ENCODE assay signal across 8 cellular contexts in genomic region chr12:25959069-25959961, GRCh38. TPM values are rescaled to one million over a fixed set of nuclear protein-coding genes. Genes with fewer than 3 reads are reported as not detected.
DNase-seq lines count a peak whose midpoint lies in the region; ATAC-seq, FAIRE-seq and TF ChIP-seq lines count a peak whose summit lies in the region.

No MANE protein-coding gene starts in this region.

- no peaks in the 10 kb centered on the region for H3K9me3 ChIP-seq in MG63

- H3K36me3 ChIP-seq in MG63 = peaks cover 3% of the 10 kb centered on the region; the same call in 1 of the 2 replicates

- no peaks in the 10 kb centered on the region for H3K27me3 ChIP-seq in MG63

- peaks cover 51% of the 10 kb centered on the region for H3K27me3 Mint-ChIP-seq in activated naive CD4-positive, alpha-beta T cell treated with anti-CD3 and anti-CD28 coated beads, Interleukin-2, amount 50 U/mL, for 24 hours
- no peaks in the 10 kb centered on the region for H3K27me3 Mint-ChIP-seq in nephron (ENCODE audit: low read depth)

- peak in 12 of 14 donors; percentile 19 to 78 (median 54) for DNase-seq in C1 segment of cervical spinal cord (lab: John Stamatoyannopoulos, UW)
- DNase-seq in MG63 = peak; percentile 65
- DNase-seq in frontal cortex (ENCODE audit: low spot score in 2 of 2) = peak; percentile 23 to 24
- no peak for DNase-seq in iPS-NIHi11 (ENCODE audit: low spot score)

- H3K4me3 Mint-ChIP-seq in activated naive CD4-positive, alpha-beta T cell treated with anti-CD3 and anti-CD28 coated beads, Interleukin-2, amount 50 U/mL, for 24 hours = peak overlapping the region; percentile 82
- H3K4me3 Mint-ChIP-seq in nephron = peak overlapping the region; percentile 97 to 99 (median 97)

- ATAC-seq in GM21367 (IDR thresholded peaks at IDR 0.05; ENCODE audit: unreplicated experiment) (peak; percentile 9), HG03469 (IDR thresholded peaks at IDR 0.05; ENCODE audit: unreplicated experiment) (no peak)

- no peak overlapping the region for H3K27ac Mint-ChIP-seq in activated naive CD4-positive, alpha-beta T cell treated with anti-CD3 and anti-CD28 coated beads, Interleukin-2, amount 50 U/mL, for 24 hours
- H3K27ac Mint-ChIP-seq in nephron = peak overlapping the region; percentile 97 to 99 (median 98)

- TF ChIP-seq CTCF in nephron (IDR thresholded peaks at IDR 0.05; ENCODE audit: unreplicated experiment in 3 of 3) = no peak

- peaks cover 13% of the 10 kb centered on the region for H3K4me1 Mint-ChIP-seq in activated naive CD4-positive, alpha-beta T cell treated with anti-CD3 and anti-CD28 coated beads, Interleukin-2, amount 50 U/mL, for 24 hours
- peaks cover 41% of the 10 kb centered on the region for H3K4me1 Mint-ChIP-seq in nephron

- peak overlapping the region; percentile 78 for H3K4me3 ChIP-seq in MG63

- FAIRE-seq in frontal cortex (lab: Jason Lieb, UNC) = no peak

- H3K9me3 Mint-ChIP-seq in activated naive CD4-positive, alpha-beta T cell treated with anti-CD3 and anti-CD28 coated beads, Interleukin-2, amount 50 U/mL, for 24 hours = no peaks in the 10 kb centered on the region
- no peaks in the 10 kb centered on the region for H3K9me3 Mint-ChIP-seq in nephron

- no peaks in the 10 kb centered on the region for H3K36me3 Mint-ChIP-seq in activated naive CD4-positive, alpha-beta T cell treated with anti-CD3 and anti-CD28 coated beads, Interleukin-2, amount 50 U/mL, for 24 hours
- H3K36me3 Mint-ChIP-seq in nephron (ENCODE audit: low read depth) = peaks cover 28% of the 10 kb centered on the region

RNA-seq across cellular contexts. Expression of gene RASSF8, which starts 0.8 kb away (rescaled TPM):
- 7.3 and 40.9 TPM in 2 replicates for total RNA-seq in MG63 (2014; rRNA removed; shearing (Covaris generic); ENCODE audit: low replicate concordance)
- 19.2 TPM for total RNA-seq in frontal cortex
